ENCODE assay signal across 18 cellular contexts in genomic region chr1:154810571-154810970, GRCh38. TPM values are rescaled to one million over a fixed set of nuclear protein-coding genes. Genes with fewer than 3 reads are reported as not detected.
DNase-seq lines count a peak whose midpoint lies in the region; ATAC-seq and TF ChIP-seq lines count a peak whose summit lies in the region.
"Had no signal": no experiment of that assay in that cellular context is flagged by ENCODE, and none has a peak within 500 bp of the region (broad histone marks: within the 10 kb centered on the region; RNA-seq: fewer than 3 reads in every experiment).

No MANE protein-coding gene starts in this region.

- no peak overlapping the region for H3K4me3 Mint-ChIP-seq in activated naive CD8-positive, alpha-beta T cell treated with anti-CD3 and anti-CD28 coated beads, Interleukin-2, amount 50 U/mL, for 24 hours
- no peak overlapping the region for H3K4me3 Mint-ChIP-seq in activated naive CD8-positive, alpha-beta T cell treated with anti-CD3 and anti-CD28 coated beads for 36 hours
- no peak overlapping the region for H3K4me3 Mint-ChIP-seq in T-cell
- H3K4me3 Mint-ChIP-seq: activated T-helper 1 cell treated with anti-CD3 and anti-CD28 coated beads, Interleukin-12 subunit alpha, Interleukin-12 subunit beta, Interleukin-2, Interleukin-4 antibody, amounts not matched to agents 30 ng/mL and 10 ng/mL and 1 ng/mL, durations not matched to agents 14 hours and 24 hours and 36 hours; CD4-positive, alpha-beta T cell; naive thymus-derived CD4-positive, alpha-beta T cell had no signal

- H3K27ac ChIP-seq in caudate nucleus (ENCODE audit: low read depth, low read length), result peak overlapping the region; percentile 36

- H3K27ac Mint-ChIP-seq in activated naive CD8-positive, alpha-beta T cell treated with anti-CD3 and anti-CD28 coated beads, Interleukin-2, amount 50 U/mL, for 24 hours, result peak overlapping the region; percentile 38
- H3K27ac Mint-ChIP-seq in activated naive CD8-positive, alpha-beta T cell treated with anti-CD3 and anti-CD28 coated beads for 36 hours, result no peak overlapping the region
- no peak overlapping the region for H3K27ac Mint-ChIP-seq in T-cell
- H3K27ac Mint-ChIP-seq: activated T-helper 1 cell treated with anti-CD3 and anti-CD28 coated beads, Interleukin-12 subunit alpha, Interleukin-12 subunit beta, Interleukin-2, Interleukin-4 antibody, amounts not matched to agents 30 ng/mL and 10 ng/mL and 1 ng/mL, durations not matched to agents 14 hours and 24 hours and 36 hours; CD4-positive, alpha-beta T cell had no signal

- H3K36me3 Mint-ChIP-seq in activated naive CD8-positive, alpha-beta T cell treated with anti-CD3 and anti-CD28 coated beads, Interleukin-2, amount 50 U/mL, for 24 hours (ENCODE audit: low read depth), result no peaks in the 10 kb centered on the region
- H3K36me3 Mint-ChIP-seq in activated naive CD8-positive, alpha-beta T cell treated with anti-CD3 and anti-CD28 coated beads for 36 hours, result no peaks in the 10 kb centered on the region
- no peaks in the 10 kb centered on the region for H3K36me3 Mint-ChIP-seq in T-cell
- H3K36me3 Mint-ChIP-seq: naive thymus-derived CD4-positive, alpha-beta T cell had no signal

- no peaks in the 10 kb centered on the region for H3K9me3 Mint-ChIP-seq in activated naive CD8-positive, alpha-beta T cell treated with anti-CD3 and anti-CD28 coated beads, Interleukin-2, amount 50 U/mL, for 24 hours
- no peaks in the 10 kb centered on the region for H3K9me3 Mint-ChIP-seq in activated naive CD8-positive, alpha-beta T cell treated with anti-CD3 and anti-CD28 coated beads for 36 hours
- no peaks in the 10 kb centered on the region for H3K9me3 Mint-ChIP-seq in T-cell
- H3K9me3 Mint-ChIP-seq: activated T-helper 1 cell treated with anti-CD3 and anti-CD28 coated beads, Interleukin-12 subunit alpha, Interleukin-12 subunit beta, Interleukin-2, Interleukin-4 antibody, amounts not matched to agents 30 ng/mL and 10 ng/mL and 1 ng/mL, durations not matched to agents 14 hours and 24 hours and 36 hours; CD4-positive, alpha-beta T cell had no signal

- DNase-seq in activated naive CD8-positive, alpha-beta T cell treated with anti-CD3 and anti-CD28 coated beads, Interleukin-2, amount 50 U/mL, for 24 hours, result peak; percentile 27
- no peak for DNase-seq in activated naive CD8-positive, alpha-beta T cell treated with anti-CD3 and anti-CD28 coated beads for 36 hours
- DNase-seq in GM20000 (ENCODE audit: low spot score) (peak; percentile 47), caudate nucleus (lab: John Stamatoyannopoulos, UW) (no peak), T-helper 1 cell (no peak), NCI-H2029 treated with DMSO at 0.1 percent for 48 hours (lab: John Stamatoyannopoulos, UW) (no peak), T-cell (no peak)
- DNase-seq in stimulated activated CD8-positive, alpha-beta memory T cell treated with anti-CD3 and anti-CD28 coated beads, Interleukin-4, amount 100 ng/mL, for 48 hours, result peak; percentile 31
- DNase-seq: amniotic stem cell; CD4-positive, alpha-beta T cell; DMS79; naive thymus-derived CD4-positive, alpha-beta T cell; NCI-H1417 treated with DMSO at 0.1 percent for 48 hours; NCI-H2171 treated with DMSO at 0.1 percent for 48 hours; NCI-H748 treated with DMSO at 0.1 percent for 48 hours; posterior cingulate gyrus; spleen had no signal

- CTCF ChIA-PET in T-cell (lab: Charles Lee), result interaction anchor here in 1 of 2 donors (0.6 kb wide), 1 partner anchor 16 kb away, joined by 3 read pairs; no protein-coding TSS in a partner anchor

- peaks cover 10% of the 10 kb centered on the region for H3K27me3 Mint-ChIP-seq in activated naive CD8-positive, alpha-beta T cell treated with anti-CD3 and anti-CD28 coated beads, Interleukin-2, amount 50 U/mL, for 24 hours
- H3K27me3 Mint-ChIP-seq in activated naive CD8-positive, alpha-beta T cell treated with anti-CD3 and anti-CD28 coated beads for 36 hours, result no peaks in the 10 kb centered on the region
- H3K27me3 Mint-ChIP-seq in T-cell, result peaks cover 0 to 10% of the 10 kb centered on the region in 2 donors

- H3K4me1 Mint-ChIP-seq in activated naive CD8-positive, alpha-beta T cell treated with anti-CD3 and anti-CD28 coated beads, Interleukin-2, amount 50 U/mL, for 24 hours, result peaks cover 23% of the 10 kb centered on the region
- H3K4me1 Mint-ChIP-seq in activated naive CD8-positive, alpha-beta T cell treated with anti-CD3 and anti-CD28 coated beads for 36 hours, result peaks cover 19% of the 10 kb centered on the region
- H3K4me1 Mint-ChIP-seq in T-cell, result peaks cover 3 to 7% (median 7%) of the 10 kb centered on the region in 3 donors

- TF ChIP-seq CTCF in GM20000 (IDR thresholded peaks at IDR 0.05; ENCODE audit: extremely low read depth, missing control alignments), result no peak

- POLR2A ChIA-PET in T-cell (lab: Charles Lee), result no interaction called here

- ATAC-seq in activated naive CD8-positive, alpha-beta T cell treated with anti-CD3 and anti-CD28 coated beads, Interleukin-2, amount 50 U/mL, for 24 hours, result peak; percentile 83
- ATAC-seq in T-cell (replicated peaks in 1 of 4), result no peak

RNA-seq across cellular contexts. Expression of gene KCNN3, which starts 59.5 kb away (rescaled TPM):
- total RNA-seq in activated naive CD8-positive, alpha-beta T cell treated with anti-CD3 and anti-CD28 coated beads for 36 hours, result under 1 TPM; 0.02 to 0.04 TPM
- under 1 TPM; 0.03 to 0.23 (median 0.18) TPM for total RNA-seq in T-cell
- total RNA-seq: CD4-positive, alpha-beta T cell had no signal

Comparison
In these comparisons a context has a peak if more than half of its experiments do, and no peak if none do; other contexts are left out.
1. DNase-seq: peak in activated naive CD8-positive, alpha-beta T cell treated with anti-CD3 and anti-CD28 coated beads, Interleukin-2, amount 50 U/mL, for 24 hours (single experiment), GM20000 (single experiment) and stimulated activated CD8-positive, alpha-beta memory T cell treated with anti-CD3 and anti-CD28 coated beads, Interleukin-4, amount 100 ng/mL, for 48 hours (single experiment); none in activated naive CD8-positive, alpha-beta T cell treated with anti-CD3 and anti-CD28 coated beads for 36 hours (single experiment), caudate nucleus (0 of 61), T-helper 1 cell (0 of 5), NCI-H2029 treated with DMSO at 0.1 percent for 48 hours (single experiment) and T-cell (0 of 34).